ENCODE assay signal across 21 cellular contexts in genomic region chr18:67081866-67082265, GRCh38.
DNase-seq lines count a peak whose midpoint lies in the region; ATAC-seq, FAIRE-seq and TF ChIP-seq lines count a peak whose summit lies in the region.
"Had no signal": no experiment of that assay in that cellular context is flagged by ENCODE, and none has a peak within 500 bp of the region (broad histone marks: within the 10 kb centered on the region; RNA-seq: fewer than 3 reads in every experiment).

No MANE protein-coding gene starts in this region.

- no peak overlapping the region for H2BK20ac ChIP-seq in H1 (ENCODE audit: low read length)

- no peaks in the 10 kb centered on the region for H3K23me2 ChIP-seq in H1 (ENCODE audit: low read depth, low read length)

- no peak overlapping the region for H3K56ac ChIP-seq in H1 (replicated peaks; ENCODE audit: insufficient read length, low read depth, low read length)
- H3K56ac ChIP-seq in mesendoderm (ENCODE audit: low read length) = no peak overlapping the region

- no peaks in the 10 kb centered on the region for H3K36me3 ChIP-seq in H1 (ENCODE audit: control insufficient read depth in 2 of 4, insufficient read depth in 4 of 4, low read length in 3 of 4)
- H3K36me3 ChIP-seq in mesendoderm (ENCODE audit: control insufficient read depth, insufficient read depth, low read length) = no peaks in the 10 kb centered on the region
- H3K36me3 ChIP-seq: MG63 had no signal

- POLR2A ChIA-PET in H1 (lab: Charles Lee; ENCODE audit: partially characterized antibody) = no interaction called here

- no peaks in the 10 kb centered on the region for H3K79me2 ChIP-seq in H1 (ENCODE audit: control insufficient read depth in 1 of 2, insufficient read depth in 2 of 2, low read length in 2 of 2)
- no peaks in the 10 kb centered on the region for H3K79me2 ChIP-seq in mesendoderm (ENCODE audit: control insufficient read depth, insufficient read depth, low read length)

- peaks cover 0 to 3% (median 1%) of the 10 kb centered on the region in 4 experiments; a peak in 2 of 7 replicates for H3K4me1 ChIP-seq in H1 (replicated peaks in 1 of 4; ENCODE audit: control insufficient read depth in 3 of 4, insufficient read depth in 4 of 4, low read length in 3 of 4)
- no peaks in the 10 kb centered on the region for H3K4me1 ChIP-seq in mesendoderm (ENCODE audit: control insufficient read depth, low read depth, low read length)

- no peaks in the 10 kb centered on the region for H4K20me1 ChIP-seq in H1 (replicated peaks in 1 of 2; ENCODE audit: control insufficient read depth in 1 of 2, insufficient read depth in 2 of 2, low read length in 2 of 2)

- H2AK5ac ChIP-seq in H1 (ENCODE audit: low read depth, low read length) (no peak overlapping the region), mesendoderm (ENCODE audit: low read length) (no peak overlapping the region)

- H3K14ac ChIP-seq in H1 (ENCODE audit: insufficient read length) = no peak overlapping the region

- TF ChIP-seq RAD21 in H1 (IDR thresholded peaks at IDR 0.05 in 1 of 2, conservative IDR thresholded peaks at IDR 0.05 in 1 of 2; ENCODE audit: low read depth in 2 of 2, low read length in 2 of 2) = no peak

- H2BK5ac ChIP-seq in H1 (ENCODE audit: low read depth, low read length) (no peak overlapping the region), mesendoderm (ENCODE audit: low read length) (no peak overlapping the region)

- H3K4me3 ChIP-seq in H1 (ENCODE audit: extremely low read depth in 1 of 4, insufficient read depth in 2 of 4, low read depth in 3 of 4, low read length in 4 of 4) (no peak overlapping the region), mesendoderm (ENCODE audit: low read length) (no peak overlapping the region)
- H3K4me3 ChIP-seq: GM12878, MG63 had no signal

- H2BK12ac ChIP-seq in H1 (ENCODE audit: low read depth, low read length) = no peak overlapping the region; the same call in 1 of the 2 replicates

- CTCF ChIA-PET in H1 (lab: Charles Lee; ENCODE audit: partially characterized antibody) = interaction anchor here (0.6 kb wide), 1 partner anchor 43 kb away, joined by 3 read pairs; no protein-coding TSS in a partner anchor

- no peak overlapping the region for H4K8ac ChIP-seq in H1 (ENCODE audit: extremely low read depth, insufficient read depth, low read length)
- no peak overlapping the region for H4K8ac ChIP-seq in mesendoderm (ENCODE audit: low read depth, low read length)

- H3K4ac ChIP-seq in H1 (replicated peaks; ENCODE audit: insufficient read length, low read depth, low read length) (no peak overlapping the region), mesendoderm (ENCODE audit: low read depth, low read length) (no peak overlapping the region)

- ATAC-seq in HG02588 (IDR thresholded peaks at IDR 0.05; ENCODE audit: unreplicated experiment) (no peak), GM18858 (IDR thresholded peaks at IDR 0.05; ENCODE audit: unreplicated experiment) (no peak), GM18498 (IDR thresholded peaks at IDR 0.05; ENCODE audit: unreplicated experiment) (no peak)
- ATAC-seq: GM12878, PC-3 had no signal

- H2BK120ac ChIP-seq in H1 (replicated peaks; ENCODE audit: low read depth, low read length) = no peak overlapping the region
- H2BK120ac ChIP-seq in mesendoderm (ENCODE audit: low read depth, low read length) = no peak overlapping the region

- H2AFZ ChIP-seq in H1 (ENCODE audit: low read length) = no peak overlapping the region

- H3K9ac ChIP-seq in H1 (replicated peaks in 1 of 4; ENCODE audit: extremely low read depth in 1 of 4, low read depth in 3 of 4, low read length in 3 of 4) (no peak overlapping the region), mesendoderm (ENCODE audit: low read length) (no peak overlapping the region)
- H3K9ac ChIP-seq: SK-N-SH had no signal

- H4K5ac ChIP-seq in H1 (ENCODE audit: insufficient read length, low read depth, low read length) (no peak overlapping the region), mesendoderm (ENCODE audit: low read length) (no peak overlapping the region)

- no peaks in the 10 kb centered on the region for H3K9me3 ChIP-seq in H1 (ENCODE audit: insufficient read depth in 2 of 2, low read depth in 1 of 2, low read length in 1 of 2)
- H3K9me3 ChIP-seq: MG63, SK-N-SH had no signal

- no peak for TF ChIP-seq CTCF in H1 (IDR thresholded peaks at IDR 0.05; ENCODE audit: control extremely low read depth in 1 of 3, insufficient read depth in 1 of 3, low read depth in 1 of 3, low read length in 3 of 3)

- H4K91ac ChIP-seq in H1 (replicated peaks; ENCODE audit: insufficient read length, low read length) = no peak overlapping the region

- DNase-seq in NCI-H748 (lab: John Stamatoyannopoulos, UW; ENCODE audit: unreplicated experiment) (peak; percentile 64), NCI-H748 treated with DMSO at 0.1 percent for 48 hours (lab: John Stamatoyannopoulos, UW) (no peak), NCI-H1048 (lab: John Stamatoyannopoulos, UW) (peak; percentile 65), H1 (ENCODE audit: low read depth in 1 of 2, low spot score in 2 of 2) (no peak), mesendoderm (peak; percentile 61)
- DNase-seq: GDM1, IMR-90, KG1, MG63, NCI-H1417, NCI-H1694, NCI-H2029 treated with DMSO at 0.1 percent for 48 hours, NCI-H774, PC-3, SK-N-SH, SW 1271 had no signal

- H3K18ac ChIP-seq in H1 (ENCODE audit: extremely low read depth, low read length) = no peak overlapping the region
- no peak overlapping the region for H3K18ac ChIP-seq in mesendoderm (ENCODE audit: low read length)

- WGBS in H1 (ENCODE audit: extremely low coverage in 1 of 2, insufficient coverage in 1 of 2, insufficient read length in 1 of 2, insufficient replicate concordance in 2 of 2, low coverage in 1 of 2, low lambda C conversion rate in 2 of 2, missing lambda C conversion rate in 1 of 2), 2 experiments = 86% methylated on average over 4 of the region's 4 CpGs; no CpG with 5 or more reads in 1 of the 2 experiments
- WGBS in mesendoderm (ENCODE audit: extremely low coverage, insufficient coverage, low lambda C conversion rate) = no CpG with 5 or more reads among the region's 4 CpGs

- no peaks in the 10 kb centered on the region for H3K27me3 ChIP-seq in H1 (replicated peaks in 1 of 4; ENCODE audit: control insufficient read depth in 3 of 4, extremely low read depth in 1 of 4, insufficient read depth in 3 of 4, low read length in 3 of 4)
- no peaks in the 10 kb centered on the region for H3K27me3 ChIP-seq in mesendoderm (ENCODE audit: insufficient read depth, low read length, poor library complexity)
- H3K27me3 ChIP-seq: MG63 had no signal

- TF ChIP-seq POLR2A in H1 (IDR thresholded peaks at IDR 0.05; ENCODE audit: control extremely low read depth in 1 of 2, low read depth in 2 of 2, low read length in 2 of 2) = no peak

- H3K79me1 ChIP-seq in H1 (ENCODE audit: low read depth, low read length) (no peaks in the 10 kb centered on the region), mesendoderm (ENCODE audit: low read length) (no peaks in the 10 kb centered on the region)

- H3K4me2 ChIP-seq in H1 (ENCODE audit: insufficient read depth in 1 of 2, low read depth in 2 of 2, low read length in 2 of 2) (no peak overlapping the region), mesendoderm (ENCODE audit: low read length) (no peak overlapping the region)
- H3K4me2 ChIP-seq: SK-N-SH had no signal

- H3K23ac ChIP-seq in H1 (ENCODE audit: insufficient read length) (no peak overlapping the region), mesendoderm (ENCODE audit: low read length) (no peak overlapping the region)

- no peak overlapping the region; the same call in 1 of the 2 replicates for H3K27ac ChIP-seq in H1 (ENCODE audit: low read depth, low read length)
- H3K27ac ChIP-seq in mesendoderm (ENCODE audit: low read depth, low read length) = no peak overlapping the region

- FAIRE-seq in H1 (lab: Jason Lieb, UNC) = peak; percentile 66
- FAIRE-seq: GM12878, H54 had no signal

- no peak for TF ChIP-seq EP300 in H1 (IDR thresholded peaks at IDR 0.05; ENCODE audit: borderline replicate concordance in 1 of 2, low read depth in 2 of 2, low read length in 2 of 2)

- no peak overlapping the region for H2BK15ac ChIP-seq in H1 (ENCODE audit: low read length)
- H2BK15ac ChIP-seq in mesendoderm (replicated peaks; ENCODE audit: low read depth) = peak overlapping the region; percentile 25

TF ChIP-seq in H1, 55 proteins besides CTCF, POLR2A, EP300 and RAD21:
- TF ChIP-seq SP1 (IDR thresholded peaks at IDR 0.05; ENCODE audit: low read depth, low read length) = 0 out of 2 replicates have a peak, but pooled peaks have one; percentile 35
- TF ChIP-seq BACH1 (IDR thresholded peaks at IDR 0.05; ENCODE audit: low read length) = no peak
TF ChIP-seq in H1: peak in this region for 1.

Comparison
In these comparisons a context has a peak if more than half of its experiments do, and no peak if none do; other contexts are left out.
1. DNase-seq: peak in NCI-H748 (single experiment), NCI-H1048 (single experiment) and mesendoderm (single experiment); none in NCI-H748 treated with DMSO at 0.1 percent for 48 hours (single experiment) and H1 (0 of 2).